In the genomic region with DNA sequence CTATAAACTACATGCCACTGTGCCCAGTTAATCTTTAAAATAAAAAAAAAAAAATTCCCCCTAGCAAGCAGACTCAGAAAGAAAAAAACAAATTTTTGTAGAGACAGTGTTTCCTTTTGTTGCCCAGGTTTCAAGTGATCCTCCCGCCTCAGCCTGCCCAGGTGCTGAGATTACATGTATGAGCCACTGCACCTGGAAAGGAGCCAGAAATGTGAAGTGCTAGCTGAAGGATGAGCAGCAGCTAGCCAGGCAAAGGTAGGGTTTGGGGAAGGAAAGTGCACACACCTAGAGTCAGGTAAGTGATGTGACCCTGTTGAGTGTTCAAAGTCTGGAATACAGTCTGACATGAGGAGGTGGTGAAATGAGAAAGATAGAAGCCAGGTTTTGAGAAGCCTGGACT, we compare ENCODE assay signal across 9 cellular contexts. TPM values are rescaled to one million over a fixed set of nuclear protein-coding genes. Genes with fewer than 3 reads are reported as not detected.
DNase-seq lines count a peak whose midpoint lies in the region; TF ChIP-seq lines count a peak whose summit lies in the region.
"Had no signal": no experiment of that assay in that cellular context is flagged by ENCODE, and none has a peak within 500 bp of the region (broad histone marks: within the 10 kb centered on the region; RNA-seq: fewer than 3 reads in every experiment).

No MANE protein-coding gene starts in this region.

- intact Hi-C loops in sigmoid colon (cut with DNase I): no loop called here

- peak; percentile 20 for DNase-seq in NCI-H1436 (lab: John Stamatoyannopoulos, UW)
- DNase-seq in NCI-H1436 treated with DMSO at 0.1 percent for 48 hours (lab: John Stamatoyannopoulos, UW): no peak
- peak; percentile 63 for DNase-seq in NCI-H2196 treated with DMSO at 0.1 percent for 48 hours (lab: John Stamatoyannopoulos, UW; ENCODE audit: unreplicated experiment)
- peak; percentile 18 for DNase-seq in dermis blood vessel endothelial cell
- peak; percentile 67 for DNase-seq in sigmoid colon
- DNase-seq in SIG-M5 treated with dmso at 0.1 percent for 504 hours (lab: John Stamatoyannopoulos, UW; ENCODE audit: unreplicated experiment): no peak
- DNase-seq in NCI-H526 (lab: John Stamatoyannopoulos, UW): no peak
- DNase-seq in pons (ENCODE audit: low spot score): no peak
- DNase-seq: activated gamma-delta T cell had no signal

- H3K27me3 ChIP-seq in sigmoid colon: no peaks in the 10 kb centered on the region

- TF ChIP-seq EP300 in sigmoid colon (IDR thresholded peaks at IDR 0.05): no peak

- 16 to 60% methylated on average over 1 of the region's 1 CpG for WGBS in sigmoid colon, 2 donors

- H3K36me3 ChIP-seq in sigmoid colon: peaks cover 0 to 21% (median 0%) of the 10 kb centered on the region in 4 donors

- no peak overlapping the region for H3K4me3 ChIP-seq in sigmoid colon

- H3K4me1 ChIP-seq in sigmoid colon: peaks cover 0 to 17% (median 14%) of the 10 kb centered on the region in 4 donors

- no peak overlapping the region for H3K27ac ChIP-seq in sigmoid colon

- TF ChIP-seq POLR2A in sigmoid colon (IDR thresholded peaks at IDR 0.05): no peak

- no peak for TF ChIP-seq CTCF in sigmoid colon (IDR thresholded peaks at IDR 0.05)

- no peaks in the 10 kb centered on the region for H3K9me3 ChIP-seq in sigmoid colon

RNA-seq across cellular contexts. Expression of a gene that starts 1.7 kb away (rescaled TPM):
- total RNA-seq in dermis blood vessel endothelial cell (141 and 232 TPM in 2 replicates), sigmoid colon (10 to 100 TPM; 39.6 to 64.2 (median 55.1) TPM)
- polyA plus RNA-seq in sigmoid colon: 100 to 1,000 TPM; 175 to 234 (median 217) TPM

RNA-seq across cellular contexts. Expression of a gene that starts 30.6 kb away (rescaled TPM):
- total RNA-seq in dermis blood vessel endothelial cell (698 and 775 TPM in 2 replicates), sigmoid colon (100 to 1,000 TPM; 169 to 257 (median 224) TPM)
- polyA plus RNA-seq in sigmoid colon: 100 to 1,000 TPM; 470 to 661 (median 517) TPM

RNA-seq across cellular contexts. Expression of a gene that starts 31.5 kb away (rescaled TPM):
- total RNA-seq in dermis blood vessel endothelial cell: 88.2 and 114 TPM in 2 replicates
- 10 to 100 TPM; 64.8 to 80.3 (median 75.4) TPM for total RNA-seq in sigmoid colon
- polyA plus RNA-seq in sigmoid colon: 100 to 1,000 TPM in 2 of 3 donors, 10 to 100 TPM in 1; 76.8 to 159 (median 133) TPM

RNA-seq across cellular contexts. Expression of a gene that starts 52.2 kb away (rescaled TPM):
- total RNA-seq in dermis blood vessel endothelial cell (0.51 and 1.4 TPM in 2 replicates), sigmoid colon (1 to 10 TPM in 3 of 4 donors, under 1 TPM in 1; 0.83 to 3.9 (median 1.9) TPM)
- polyA plus RNA-seq in sigmoid colon: 1 to 10 TPM; 1.2 to 5.9 (median 3.0) TPM

RNA-seq across cellular contexts. Expression of a gene that starts 52.4 kb away (rescaled TPM):
- total RNA-seq in dermis blood vessel endothelial cell (0.23 and 1.0 TPM in 2 replicates), sigmoid colon (1 to 10 TPM in 1 of 4 donors, under 1 TPM in 3; 0.27 to 1.1 (median 0.77) TPM)
- polyA plus RNA-seq in sigmoid colon: 1 to 10 TPM in 1 of 3 donors, under 1 TPM in 1, not detected in 1; 0.69 to 3.4 TPM

Comparison
In these comparisons a context has a peak if more than half of its experiments do, and no peak if none do; other contexts are left out.
1. DNase-seq: peak in NCI-H1436 (single experiment), NCI-H2196 treated with DMSO at 0.1 percent for 48 hours (single experiment), dermis blood vessel endothelial cell (single experiment) and sigmoid colon (single experiment); none in NCI-H1436 treated with DMSO at 0.1 percent for 48 hours (single experiment), SIG-M5 treated with dmso at 0.1 percent for 504 hours (single experiment), NCI-H526 (0 of 2) and pons (single experiment).